ENCODE assay signal across 8 cellular contexts in the genomic region with DNA sequence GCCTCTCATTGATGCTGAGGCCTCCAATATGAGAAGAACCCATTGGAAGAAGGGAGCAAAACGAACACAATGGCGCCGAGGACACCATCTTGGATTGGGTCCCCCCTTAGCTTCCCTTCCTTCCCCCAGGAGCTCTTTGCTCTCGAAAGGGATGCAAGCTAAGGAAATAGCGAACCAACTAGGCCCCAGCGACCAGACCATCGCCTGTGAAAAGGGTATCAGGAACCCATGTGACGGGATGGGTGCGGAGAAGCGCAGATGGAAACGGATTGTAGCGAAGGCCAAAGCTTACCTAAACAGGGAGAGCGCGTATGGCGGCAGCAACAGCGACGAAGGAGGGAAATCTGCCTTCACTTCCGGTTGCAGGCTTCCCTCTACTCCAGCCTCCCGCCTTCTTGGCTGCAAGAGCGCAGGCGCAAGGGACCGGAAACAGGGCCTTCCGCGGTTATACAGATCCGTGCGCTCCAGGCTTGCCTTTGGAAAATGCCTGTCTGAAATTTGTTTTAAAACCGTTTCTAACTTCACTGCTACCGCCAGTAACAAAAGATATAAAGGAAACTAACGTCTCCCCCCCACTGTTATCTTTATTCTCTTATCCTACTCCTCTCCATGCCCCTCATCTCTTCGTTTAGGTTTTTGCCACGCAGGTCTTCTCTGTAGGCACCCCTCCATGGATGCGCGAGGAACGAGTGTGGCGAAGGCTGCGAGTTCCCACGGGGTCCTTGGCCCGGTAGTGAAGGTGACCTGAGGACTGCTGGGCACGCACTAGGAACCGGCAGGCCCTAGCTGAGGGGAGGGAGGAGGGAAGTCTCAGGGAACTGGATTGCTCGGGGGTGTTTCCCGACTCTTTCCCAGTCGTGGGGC. TPM values are rescaled to one million over a fixed set of nuclear protein-coding genes. Genes with fewer than 3 reads are reported as not detected.
DNase-seq lines count a peak whose midpoint lies in the region; FAIRE-seq and TF ChIP-seq lines count a peak whose summit lies in the region.

Gene DDX39B (minus strand): TSS at position 346 of the 864 bp plus-strand sequence. CDS start 1,471 bp downstream, outside the sequence.

- DNase-seq in GDM1 (lab: John Stamatoyannopoulos, UW) (peak; percentile 95), HEK293T (ENCODE audit: extremely low spot score) (peak; percentile 95), NAMALWA (ENCODE audit: low spot score) (peak; percentile 97), SK-N-MC (ENCODE audit: low read depth, low spot score) (peak; percentile 98), frontal cortex (ENCODE audit: low spot score in 2 of 2) (peak; percentile 76 to 78)
- DNase-seq in activated naive CD4-positive, alpha-beta T cell treated with anti-CD3 and anti-CD28 coated beads for 36 hours, result peak; percentile 95

- peak within 1 kb of the TSS; percentile 93 for H3K4me3 Mint-ChIP-seq in activated naive CD4-positive, alpha-beta T cell treated with anti-CD3 and anti-CD28 coated beads for 36 hours

- H3K9me3 ChIP-seq in SK-N-MC (ENCODE audit: low read depth, low read length) (no peaks in the 10 kb centered on the region), neutrophil (no peaks in the 10 kb centered on the region)

- H3K27me3 ChIP-seq in neutrophil, result no peaks in the 10 kb centered on the region

- FAIRE-seq in frontal cortex (lab: Jason Lieb, UNC), result no peak

- peaks cover 38% of the 10 kb centered on the region for H3K36me3 Mint-ChIP-seq in activated naive CD4-positive, alpha-beta T cell treated with anti-CD3 and anti-CD28 coated beads for 36 hours (ENCODE audit: low read depth)

- no peaks in the 10 kb centered on the region for H3K27me3 Mint-ChIP-seq in activated naive CD4-positive, alpha-beta T cell treated with anti-CD3 and anti-CD28 coated beads for 36 hours (ENCODE audit: low read depth)

- POLR2A ChIA-PET in HEK293T (lab: Yijun Ruan, JAX), result interaction anchor here (0.8 to 8.1 kb wide), 38 partner anchors 9 to 636 kb away, joined by 3 to 114 read pairs (median 5); partner anchors contain the start of genes ABHD16A, BAG6, C6orf47 and DXO

- H3K4me3 ChIP-seq in SK-N-MC (peak within 1 kb of the TSS; percentile 91), neutrophil (ENCODE audit: low read depth in 1 of 2, low read length in 1 of 2) (peak within 1 kb of the TSS; percentile 90 to 93)

- intact Hi-C loops in activated naive CD4-positive, alpha-beta T cell treated with anti-CD3 and anti-CD28 coated beads for 36 hours (cut with micrococcal nuclease), result loop anchor here (1.0 to 10.0 kb wide), 7 partner anchors 45 to 925 kb away; partner anchors contain the start of genes BAG6, GPSM3, MRPS18B and PBX2

- no peaks in the 10 kb centered on the region for H3K9me3 Mint-ChIP-seq in activated naive CD4-positive, alpha-beta T cell treated with anti-CD3 and anti-CD28 coated beads for 36 hours

- TF ChIP-seq CTCF in neutrophil (IDR thresholded peaks at IDR 0.05), result peak; percentile 42
- no peak for TF ChIP-seq CTCF in subcutaneous adipose tissue (IDR thresholded peaks at IDR 0.05; ENCODE audit: low read depth)

- H3K9ac ChIP-seq in SK-N-MC (ENCODE audit: insufficient read length), result peak within 1 kb of the TSS; percentile 99

- peaks cover 39 to 51% of the 10 kb centered on the region in 2 experiments for H3K4me1 ChIP-seq in neutrophil (ENCODE audit: control insufficient read depth in 1 of 2, insufficient read depth in 1 of 2, low read depth in 1 of 2, low read length in 1 of 2)

- peak within 1 kb of the TSS; percentile 99 for H3K27ac Mint-ChIP-seq in activated naive CD4-positive, alpha-beta T cell treated with anti-CD3 and anti-CD28 coated beads for 36 hours

- H3K4me1 Mint-ChIP-seq in activated naive CD4-positive, alpha-beta T cell treated with anti-CD3 and anti-CD28 coated beads for 36 hours (ENCODE audit: low read depth), result peaks cover 40% of the 10 kb centered on the region

- CTCF ChIA-PET in HEK293T (lab: Yijun Ruan, JAX), result interaction anchor here (0.5 to 2.8 kb wide), 4 partner anchors 9 to 169 kb away, joined by 3 to 17 read pairs (median 4); no protein-coding TSS in a partner anchor
- CTCF ChIA-PET in activated naive CD4-positive, alpha-beta T cell treated with anti-CD3 and anti-CD28 coated beads for 36 hours (lab: Charles Lee), result interaction anchor here (0.6 to 22.5 kb wide), 11 partner anchors 9 to 843 kb away, joined by 3 to 604 read pairs (median 3); partner anchors contain the start of genes LST1, LTB, NCR3 and TNF

- H3K36me3 ChIP-seq in SK-N-MC (ENCODE audit: insufficient read depth, low read length), result peaks cover 42% of the 10 kb centered on the region
- H3K36me3 ChIP-seq in neutrophil, result peaks cover 34% of the 10 kb centered on the region

- peak within 1 kb of the TSS; percentile 96 for H3K27ac ChIP-seq in SK-N-MC
- peak within 1 kb of the TSS; percentile 97 for H3K27ac ChIP-seq in neutrophil

TF ChIP-seq in HEK293T, 16 proteins besides CTCF, POLR2A, EP300 and RAD21:
- no peak for TF ChIP-seq SP1 (IDR thresholded peaks at IDR 0.05)
- TF ChIP-seq TARDBP (IDR thresholded peaks at IDR 0.05), result no peak
- no peak for TF ChIP-seq CTBP1 (IDR thresholded peaks at IDR 0.05; ENCODE audit: borderline replicate concordance)
- TF ChIP-seq ARNT (IDR thresholded peaks at IDR 0.05), result no peak
- TF ChIP-seq L3MBTL2 (conservative IDR thresholded peaks at IDR 0.05), result peak; percentile 84
- peak; percentile 97 for TF ChIP-seq ELF4 (IDR thresholded peaks at IDR 0.05)
- TF ChIP-seq ZNF384 (IDR thresholded peaks at IDR 0.05), result no peak
- TF ChIP-seq NFRKB (IDR thresholded peaks at IDR 0.05), result peak; percentile 99
- TF ChIP-seq FOXA1 (IDR thresholded peaks at IDR 0.05), result no peak
- TF ChIP-seq FOXM1 (IDR thresholded peaks at IDR 0.05; ENCODE audit: borderline replicate concordance), result no peak

RNA-seq across cellular contexts. Expression of gene DDX39B, which starts in this region (rescaled TPM):
- total RNA-seq in activated naive CD4-positive, alpha-beta T cell treated with anti-CD3 and anti-CD28 coated beads for 36 hours, result 100 to 1,000 TPM; 600 to 624 TPM
- total RNA-seq in frontal cortex (318 TPM), subcutaneous adipose tissue (100 to 1,000 TPM; 168 to 258 (median 217) TPM)

Comparison
In these comparisons a context has a peak if more than half of its experiments do, and no peak if none do; other contexts are left out.
1. Peak in every context shown above with its lines: DNase-seq, H3K4me3 ChIP-seq and H3K27ac ChIP-seq.